In the genomic region with DNA sequence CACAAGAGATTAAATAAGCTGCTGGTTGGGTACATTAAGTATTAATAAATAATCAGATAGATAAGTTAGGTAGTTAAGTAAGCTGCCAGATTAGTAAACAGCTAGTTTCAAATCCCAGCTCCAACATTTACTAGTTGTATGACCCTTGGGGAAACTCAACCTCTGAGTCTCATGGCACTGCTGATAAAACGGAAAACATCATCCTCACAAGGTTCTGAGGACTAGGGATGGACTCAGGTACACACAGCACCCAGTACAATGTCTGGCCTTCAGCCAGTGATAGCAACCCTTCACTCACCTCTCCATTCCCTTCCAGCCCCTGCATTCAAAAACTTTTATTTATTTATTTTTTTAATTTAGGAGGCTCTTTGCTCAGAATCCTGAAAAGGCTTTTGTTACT, we compare ENCODE assay signal across 9 cellular contexts. TPM values are rescaled to one million over a fixed set of nuclear protein-coding genes. Genes with fewer than 3 reads are reported as not detected.
A peak's percentile ranks its signal among the peaks of the same experiment; 100 is the strongest.
DNase-seq lines count a peak whose midpoint lies in the region; ATAC-seq, FAIRE-seq and TF ChIP-seq lines count a peak whose summit lies in the region.
"Had no signal": no experiment of that assay in that cellular context is flagged by ENCODE, and none has a peak within 500 bp of the region (broad histone marks: within the 10 kb centered on the region; RNA-seq: fewer than 3 reads in every experiment).

No MANE protein-coding gene starts in this region.

- H2AFZ ChIP-seq in HepG2 (ENCODE audit: low read length), result no peak overlapping the region

- TF ChIP-seq CTCF in liver (IDR thresholded peaks at IDR 0.05; ENCODE audit: low read depth, low read length, missing input control) (no peak), HepG2 (CRISPR knock-in tag; IDR thresholded peaks at IDR 0.05) (no peak), adrenal gland (IDR thresholded peaks at IDR 0.05) (no peak)

- no peak overlapping the region for H3K4me2 ChIP-seq in HepG2 (ENCODE audit: low read depth, low read length)

- intact Hi-C loops in HepG2 (cut with micrococcal nuclease; ENCODE audit: unreplicated experiment) (no loop called here), adrenal gland (cut with DNase I) (no loop called here)

- POLR2A ChIA-PET in HepG2 (lab: Yijun Ruan, JAX), result no interaction called here

- no peaks in the 10 kb centered on the region for H4K20me1 ChIP-seq in HepG2 (ENCODE audit: insufficient read depth, low read length)

- H3K9ac ChIP-seq in liver (ENCODE audit: low read depth in 1 of 2, low read length in 2 of 2), result peak overlapping the region in 1 of 2 donors; percentile 44
- H3K9ac ChIP-seq in HepG2 (ENCODE audit: insufficient read depth, low read depth, low read length), result no peak overlapping the region
- no peak overlapping the region for H3K9ac ChIP-seq in muscle layer of colon (ENCODE audit: low read length)

- TF ChIP-seq RAD21 in liver (IDR thresholded peaks at IDR 0.05) (no peak), HepG2 (CRISPR knock-in tag; IDR thresholded peaks at IDR 0.05) (no peak)

- H3K27ac ChIP-seq in liver (ENCODE audit: low read depth in 1 of 2, low read length in 2 of 2), result peak overlapping the region; percentile 2 to 7
- no peak overlapping the region for H3K27ac ChIP-seq in HepG2 (ENCODE audit: extremely low read length, insufficient read depth, low read length)
- H3K27ac ChIP-seq in adrenal gland, result peak overlapping the region; percentile 24 to 86 (median 84)
- H3K27ac ChIP-seq in muscle layer of colon (ENCODE audit: low read depth, low read length), result peak overlapping the region; percentile 14

- no peaks in the 10 kb centered on the region for H3K9me3 ChIP-seq in liver (ENCODE audit: control insufficient read depth in 4 of 4, low read length in 3 of 4)
- H3K9me3 ChIP-seq in HepG2 (ENCODE audit: low read length), result no peaks in the 10 kb centered on the region
- H3K9me3 ChIP-seq in adrenal gland (replicated peaks in 1 of 3), result no peaks in the 10 kb centered on the region
- H3K9me3 ChIP-seq in muscle layer of colon (ENCODE audit: low read length), result no peaks in the 10 kb centered on the region

- no peaks in the 10 kb centered on the region for H3K79me2 ChIP-seq in HepG2 (ENCODE audit: insufficient read depth, low read length)

- H3K36me3 ChIP-seq in liver (ENCODE audit: control insufficient read depth in 4 of 4, insufficient read depth in 3 of 4, low read depth in 1 of 4, low read length in 3 of 4), result no peaks in the 10 kb centered on the region
- no peaks in the 10 kb centered on the region for H3K36me3 ChIP-seq in HepG2 (replicated peaks in 1 of 2; ENCODE audit: control insufficient read depth in 1 of 2, insufficient read depth in 2 of 2, low read length in 2 of 2)
- H3K36me3 ChIP-seq in adrenal gland (replicated peaks in 1 of 2), result no peaks in the 10 kb centered on the region
- no peaks in the 10 kb centered on the region for H3K36me3 ChIP-seq in muscle layer of colon (ENCODE audit: insufficient read depth, low read length)

- in situ Hi-C loops in HepG2 (cut with HindIII; ENCODE audit: extremely low pct_ligation_motif_present, low pct_unique_long_range_greater_than_20kb), result no loop called here

- no peak for DNase-seq in HepG2 (ENCODE audit: low spot score)
- DNase-seq in adrenal gland, result no peak
- DNase-seq in NCI-H2081 (lab: John Stamatoyannopoulos, UW), result no peak
- no peak for DNase-seq in activated CD4-positive, CD25-positive, alpha-beta regulatory T cell treated with anti-CD3 and anti-CD28 coated beads, Interleukin-2, amount 50 U/mL, for 72 hours

- no peak for FAIRE-seq in HepG2 (lab: Jason Lieb, UNC)
- FAIRE-seq: D721Med had no signal

- 84% methylated on average over 1 of the region's 1 CpG for WGBS in liver
- 0% methylated on average over 1 of the region's 1 CpG for WGBS in HepG2 (ENCODE audit: low lambda C conversion rate)
- WGBS in adrenal gland, 4 donors, result 43 to 81% (median 70%) methylated on average over 1 of the region's 1 CpG

- H3K27me3 ChIP-seq in liver (ENCODE audit: control insufficient read depth in 4 of 4, insufficient read depth in 4 of 4, low read length in 3 of 4) (peaks cover 0 to 4% (median 0%) of the 10 kb centered on the region in 4 donors), HepG2 (ENCODE audit: control insufficient read depth in 1 of 2, insufficient read depth in 2 of 2, low read length in 2 of 2) (peaks cover 1 to 39% of the 10 kb centered on the region in 2 experiments; a peak in 3 of 5 replicates), adrenal gland (no peaks in the 10 kb centered on the region), muscle layer of colon (ENCODE audit: control insufficient read depth in 1 of 2, insufficient read depth in 2 of 2, low read length in 2 of 2) (no peaks in the 10 kb centered on the region)

- TF ChIP-seq EP300 in HepG2 (IDR thresholded peaks at IDR 0.05; ENCODE audit: low read depth in 2 of 2, low read length in 2 of 2) (no peak), HepG2 (CRISPR knock-in tag; IDR thresholded peaks at IDR 0.05; ENCODE audit: borderline replicate concordance) (no peak)

- CTCF ChIA-PET in HepG2 (lab: Yijun Ruan, JAX; ENCODE audit: low intra/inter-chr PET ratio, low total read pairs), result no interaction called here

- H3K4me3 ChIP-seq in liver (ENCODE audit: low read depth in 1 of 3, low read length in 3 of 3) (no peak overlapping the region), HepG2 (replicated peaks in 1 of 3; ENCODE audit: insufficient read depth in 1 of 3, low read depth in 2 of 3, low read length in 3 of 3) (no peak overlapping the region), adrenal gland (no peak overlapping the region), muscle layer of colon (ENCODE audit: low read depth in 1 of 2, low read length in 2 of 2) (no peak overlapping the region)

- H3K4me1 ChIP-seq in liver (ENCODE audit: control insufficient read depth in 4 of 4, insufficient read depth in 4 of 4, low read length in 3 of 4), result peaks cover 0 to 2% (median 0%) of the 10 kb centered on the region in 4 donors
- no peaks in the 10 kb centered on the region for H3K4me1 ChIP-seq in HepG2 (ENCODE audit: insufficient read depth, low read length)
- H3K4me1 ChIP-seq in adrenal gland (replicated peaks in 1 of 2), result peaks cover 0 to 27% of the 10 kb centered on the region in 2 donors
- H3K4me1 ChIP-seq in muscle layer of colon (ENCODE audit: insufficient read depth, low read length), result peaks cover 22% of the 10 kb centered on the region

- no peak for TF ChIP-seq POLR2A in HepG2 (IDR thresholded peaks at IDR 0.05; ENCODE audit: insufficient read depth in 1 of 2, low read depth in 2 of 2, low read length in 2 of 2)
- TF ChIP-seq POLR2A in adrenal gland (IDR thresholded peaks at IDR 0.05), result no peak

- BruUV-seq in HepG2 (replicated peaks; lab: Mats Ljungman, UMichigan), result no TSS peak

- ATAC-seq in HepG2 (no peak), GM19324 (IDR thresholded peaks at IDR 0.05; ENCODE audit: low FRiP score, unreplicated experiment) (no peak), HG02763 (IDR thresholded peaks at IDR 0.05; ENCODE audit: unreplicated experiment) (no peak)

TF ChIP-seq in HepG2, 621 proteins besides CTCF, POLR2A, EP300 and RAD21 (continues in another document):
- TF ChIP-seq RFXANK (CRISPR knock-in tag; IDR thresholded peaks at IDR 0.05) (no peak), NFKBIZ (CRISPR knock-in tag; IDR thresholded peaks at IDR 0.05) (no peak), TRIM24 (CRISPR knock-in tag; IDR thresholded peaks at IDR 0.05) (no peak), ZBTB20 (CRISPR knock-in tag; IDR thresholded peaks at IDR 0.05; ENCODE audit: borderline replicate concordance, low read depth) (no peak)
- TF ChIP-seq, protein P1, sequence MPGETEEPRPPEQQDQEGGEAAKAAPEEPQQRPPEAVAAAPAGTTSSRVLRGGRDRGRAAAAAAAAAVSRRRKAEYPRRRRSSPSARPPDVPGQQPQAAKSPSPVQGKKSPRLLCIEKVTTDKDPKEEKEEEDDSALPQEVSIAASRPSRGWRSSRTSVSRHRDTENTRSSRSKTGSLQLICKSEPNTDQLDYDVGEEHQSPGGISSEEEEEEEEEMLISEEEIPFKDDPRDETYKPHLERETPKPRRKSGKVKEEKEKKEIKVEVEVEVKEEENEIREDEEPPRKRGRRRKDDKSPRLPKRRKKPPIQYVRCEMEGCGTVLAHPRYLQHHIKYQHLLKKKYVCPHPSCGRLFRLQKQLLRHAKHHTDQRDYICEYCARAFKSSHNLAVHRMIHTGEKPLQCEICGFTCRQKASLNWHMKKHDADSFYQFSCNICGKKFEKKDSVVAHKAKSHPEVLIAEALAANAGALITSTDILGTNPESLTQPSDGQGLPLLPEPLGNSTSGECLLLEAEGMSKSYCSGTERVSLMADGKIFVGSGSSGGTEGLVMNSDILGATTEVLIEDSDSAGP (CRISPR knock-in tag; IDR thresholded peaks at IDR 0.05; ENCODE audit: borderline replicate concordance), result no peak

RNA-seq across cellular contexts. Expression of gene B3GNT5, which starts 32.3 kb away (rescaled TPM):
- 1 to 10 TPM in 1 of 2 donors, under 1 TPM in 1; 0.84 to 1.8 TPM for total RNA-seq in liver
- under 1 TPM; 0.22 to 0.23 TPM for polyA plus RNA-seq in liver
- total RNA-seq in HepG2 (2016; rRNA removed; fragmentation: Illumina TruSeq; extraction: Trizol), result not detected in 2 replicates
- total RNA-seq in HepG2 (2016; cell fraction: cytosol; rRNA removed; fragmentation: Illumina TruSeq; extraction: Trizol; ENCODE audit: low read depth), result not detected in 2 replicates
- 0.02 TPM in 1 of 2 replicates, not detected in the other for total RNA-seq in HepG2 (2016; cell fraction: insoluble cytoplasmic fraction; rRNA removed; fragmentation: Illumina TruSeq; extraction: Trizol)
- not detected in 2 replicates for total RNA-seq in HepG2 (2016; cell fraction: membrane; rRNA removed; fragmentation: Illumina TruSeq; extraction: Trizol)
- not detected in 2 replicates for total RNA-seq in HepG2 (2016; cell fraction: nucleus; rRNA removed; fragmentation: Illumina TruSeq; extraction: Trizol)
- not detected in 2 replicates for polyA plus RNA-seq in HepG2 (2011; rRNA removed)
- 0.01 TPM in 1 of 2 replicates, not detected in the other for polyA plus RNA-seq in HepG2 (2011; cell fraction: cytosol; rRNA removed)
- not detected in 2 replicates for polyA plus RNA-seq in HepG2 (2011; cell fraction: nucleus; rRNA removed)
- not detected in 2 replicates for polyA plus RNA-seq in HepG2 (2012)
- polyA plus RNA-seq in HepG2 (2016; cell fraction: cytosol; fragmentation: Illumina TruSeq; extraction: Trizol; ENCODE audit: low read depth), result not detected in 2 replicates
- not detected in 2 replicates for polyA plus RNA-seq in HepG2 (2016; cell fraction: insoluble cytoplasmic fraction; fragmentation: Illumina TruSeq; extraction: Trizol; ENCODE audit: low read depth)
- polyA plus RNA-seq in HepG2 (2016; cell fraction: membrane; fragmentation: Illumina TruSeq; extraction: Trizol; ENCODE audit: low read depth), result not detected in 2 replicates
- not detected in 2 replicates for polyA plus RNA-seq in HepG2 (2016; cell fraction: nucleus; fragmentation: Illumina TruSeq; extraction: Trizol; ENCODE audit: insufficient read depth, low read depth)
- 7.5 TPM in 1 of 2 replicates, not detected in the other for polyA minus RNA-seq in HepG2 (2011; rRNA and poly(A)+ RNA removed; ENCODE audit: low replicate concordance)
- polyA minus RNA-seq in HepG2 (2011; cell fraction: cytosol; rRNA and poly(A)+ RNA removed), result not detected in 2 replicates
- 0.13 TPM in 1 of 2 replicates, not detected in the other for polyA minus RNA-seq in HepG2 (2011; cell fraction: nucleus; rRNA and poly(A)+ RNA removed)
- 1 to 10 TPM in 7 of 8 donors, under 1 TPM in 1; 0.18 to 3.6 (median 3.1) TPM for total RNA-seq in adrenal gland
- polyA plus RNA-seq in adrenal gland, result 1 to 10 TPM; 2.0 to 2.6 (median 2.3) TPM
